Comparison of ENCODE assay signal across 8 cellular contexts in the genomic region with DNA sequence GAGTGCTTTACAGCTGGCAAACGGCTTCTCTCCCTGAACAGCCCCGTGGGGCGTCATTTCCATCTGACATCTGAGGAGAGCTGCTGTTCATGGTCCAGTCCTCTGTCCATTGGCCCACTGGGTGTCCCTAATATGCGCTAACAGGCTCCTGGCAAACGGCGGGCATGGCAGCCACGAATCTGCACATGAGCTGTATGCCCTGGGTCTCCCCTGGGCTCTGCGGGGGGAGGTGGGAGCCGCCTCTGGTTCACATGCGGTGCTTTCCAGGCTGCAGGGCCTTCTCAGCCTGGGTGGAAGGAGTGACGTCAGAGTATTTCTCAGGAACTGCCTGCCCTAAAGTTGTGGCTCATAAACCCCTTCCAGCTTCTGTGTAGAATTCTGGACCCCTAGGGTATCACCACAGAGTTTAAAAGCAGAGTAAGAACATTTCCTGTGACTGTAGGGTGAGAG.
DNase-seq lines count a peak whose midpoint lies in the region; TF ChIP-seq lines count a peak whose summit lies in the region.

No MANE protein-coding gene starts in this region.

- H3K27me3 ChIP-seq in duodenal mucosa (ENCODE audit: control insufficient read depth in 1 of 2, insufficient read depth in 2 of 2, low read length in 2 of 2) (no peaks in the 10 kb centered on the region), subcutaneous abdominal adipose tissue (ENCODE audit: control insufficient read depth in 5 of 5, insufficient read depth in 4 of 5, low read length in 5 of 5) (no peaks in the 10 kb centered on the region)

- peak; percentile 61 for DNase-seq in GM10248 (ENCODE audit: extremely low spot score)
- peak; percentile 57 for DNase-seq in LHCN-M2 (ENCODE audit: low read depth)
- DNase-seq in activated CD4-positive, alpha-beta T cell treated with anti-CD3 and anti-CD28 coated beads, Interleukin-2, amount 10 ng/mL, durations not matched to agents 7 days and 5 days: peak; percentile 51
- no peak for DNase-seq in neural crest cell (ENCODE audit: low read depth, low spot score)
- DNase-seq in NK-92 (lab: John Stamatoyannopoulos, UW; ENCODE audit: unreplicated experiment): no peak
- no peak for DNase-seq in A172 (ENCODE audit: low spot score)

- no peaks in the 10 kb centered on the region for H3K27me3 Mint-ChIP-seq in activated CD4-positive, alpha-beta T cell treated with anti-CD3 and anti-CD28 coated beads, Interleukin-2, amount 10 ng/mL, durations not matched to agents 7 days and 5 days
- H3K27me3 Mint-ChIP-seq in neural crest cell (ENCODE audit: low read depth): no peaks in the 10 kb centered on the region

- H3K4me3 ChIP-seq in duodenal mucosa (ENCODE audit: low read depth in 1 of 2, low read length in 2 of 2): no peak overlapping the region
- peak overlapping the region in 2 of 5 donors; percentile 11 to 13 for H3K4me3 ChIP-seq in subcutaneous abdominal adipose tissue (ENCODE audit: low read depth in 1 of 5, low read length in 5 of 5)

- H3K9me3 ChIP-seq in duodenal mucosa (ENCODE audit: control insufficient read depth in 1 of 2, low read length in 2 of 2) (no peaks in the 10 kb centered on the region), subcutaneous abdominal adipose tissue (ENCODE audit: control insufficient read depth in 5 of 5, low read length in 5 of 5) (no peaks in the 10 kb centered on the region)

- H3K4me1 Mint-ChIP-seq in activated CD4-positive, alpha-beta T cell treated with anti-CD3 and anti-CD28 coated beads, Interleukin-2, amount 10 ng/mL, durations not matched to agents 7 days and 5 days: peaks cover 95% of the 10 kb centered on the region
- peaks cover 55% of the 10 kb centered on the region for H3K4me1 Mint-ChIP-seq in neural crest cell

- peak overlapping the region; percentile 52 for H3K4me3 Mint-ChIP-seq in activated CD4-positive, alpha-beta T cell treated with anti-CD3 and anti-CD28 coated beads, Interleukin-2, amount 10 ng/mL, durations not matched to agents 7 days and 5 days
- H3K4me3 Mint-ChIP-seq in neural crest cell: peak overlapping the region; percentile 5

- peaks cover 42% of the 10 kb centered on the region for H3K36me3 Mint-ChIP-seq in activated CD4-positive, alpha-beta T cell treated with anti-CD3 and anti-CD28 coated beads, Interleukin-2, amount 10 ng/mL, durations not matched to agents 7 days and 5 days (ENCODE audit: low read depth)
- H3K36me3 Mint-ChIP-seq in neural crest cell (ENCODE audit: low read depth): no peaks in the 10 kb centered on the region

- POLR2A ChIA-PET in GM10248 (lab: Yijun Ruan, JAX): interaction anchor here (1.0 to 2.4 kb wide), 2 partner anchors 8 to 9 kb away, joined by 8 to 11 read pairs; no protein-coding TSS in a partner anchor
- POLR2A ChIA-PET in activated CD4-positive, alpha-beta T cell treated with anti-CD3 and anti-CD28 coated beads, Interleukin-2, amount 10 ng/mL, durations not matched to agents 7 days and 5 days (lab: Charles Lee): no interaction called here

- peak overlapping the region; percentile 55 for H3K27ac ChIP-seq in duodenal mucosa (ENCODE audit: low read depth, low read length)
- peak overlapping the region; percentile 79 for H3K27ac ChIP-seq in subcutaneous abdominal adipose tissue (ENCODE audit: low read depth, low read length)

- CTCF ChIA-PET in GM10248 (lab: Yijun Ruan, JAX): interaction anchor here (1.4 to 3.1 kb wide), 3 partner anchors 27 to 45 kb away, joined by 3 to 17 read pairs (median 10); no protein-coding TSS in a partner anchor
- CTCF ChIA-PET in activated CD4-positive, alpha-beta T cell treated with anti-CD3 and anti-CD28 coated beads, Interleukin-2, amount 10 ng/mL, durations not matched to agents 7 days and 5 days (lab: Charles Lee): interaction anchor here (0.6 to 1.1 kb wide), 5 partner anchors 13 to 187 kb away, joined by 3 to 5 read pairs (median 4); no protein-coding TSS in a partner anchor

- H3K36me3 ChIP-seq in duodenal mucosa (ENCODE audit: control insufficient read depth in 1 of 2, insufficient read depth in 2 of 2, low read length in 2 of 2) (no peaks in the 10 kb centered on the region), subcutaneous abdominal adipose tissue (ENCODE audit: control insufficient read depth in 5 of 5, insufficient read depth in 5 of 5, low read length in 5 of 5) (no peaks in the 10 kb centered on the region)

- TF ChIP-seq CTCF in GM10248 (IDR thresholded peaks at IDR 0.05; ENCODE audit: control extremely low read depth, extremely low read depth, low read depth, missing control alignments) (no peak), neural crest cell (conservative IDR thresholded peaks at IDR 0.05) (no peak)

- H3K9me3 Mint-ChIP-seq in activated CD4-positive, alpha-beta T cell treated with anti-CD3 and anti-CD28 coated beads, Interleukin-2, amount 10 ng/mL, durations not matched to agents 7 days and 5 days: no peaks in the 10 kb centered on the region
- H3K9me3 Mint-ChIP-seq in neural crest cell: no peaks in the 10 kb centered on the region

- H3K27ac Mint-ChIP-seq in activated CD4-positive, alpha-beta T cell treated with anti-CD3 and anti-CD28 coated beads, Interleukin-2, amount 10 ng/mL, durations not matched to agents 7 days and 5 days: peak overlapping the region; percentile 84
- H3K27ac Mint-ChIP-seq in neural crest cell (ENCODE audit: unreplicated experiment): peak overlapping the region; percentile 87

- H3K4me1 ChIP-seq in duodenal mucosa (ENCODE audit: control insufficient read depth in 1 of 2, insufficient read depth in 2 of 2, low read length in 2 of 2) (peaks cover 87 to 92% of the 10 kb centered on the region in 2 donors), subcutaneous abdominal adipose tissue (ENCODE audit: control insufficient read depth in 5 of 5, insufficient read depth in 5 of 5, low read length in 5 of 5) (peaks cover 35 to 93% (median 70%) of the 10 kb centered on the region in 5 donors)

- H3K9ac ChIP-seq in duodenal mucosa (ENCODE audit: low read depth in 1 of 2, low read length in 2 of 2): peak overlapping the region; percentile 12 to 26
- peak overlapping the region in 3 of 5 donors; percentile 23 to 89 (median 47) for H3K9ac ChIP-seq in subcutaneous abdominal adipose tissue (ENCODE audit: low read length in 5 of 5)

Comparison
In these comparisons a context has a peak if more than half of its experiments do, and no peak if none do; other contexts are left out.
1. DNase-seq: peak in GM10248 (single experiment), LHCN-M2 (single experiment) and activated CD4-positive, alpha-beta T cell treated with anti-CD3 and anti-CD28 coated beads, Interleukin-2, amount 10 ng/mL, durations not matched to agents 7 days and 5 days (single experiment); none in neural crest cell (single experiment), NK-92 (single experiment) and A172 (single experiment).